9 cellular contexts compared by ENCODE assay signal in the genomic region with DNA sequence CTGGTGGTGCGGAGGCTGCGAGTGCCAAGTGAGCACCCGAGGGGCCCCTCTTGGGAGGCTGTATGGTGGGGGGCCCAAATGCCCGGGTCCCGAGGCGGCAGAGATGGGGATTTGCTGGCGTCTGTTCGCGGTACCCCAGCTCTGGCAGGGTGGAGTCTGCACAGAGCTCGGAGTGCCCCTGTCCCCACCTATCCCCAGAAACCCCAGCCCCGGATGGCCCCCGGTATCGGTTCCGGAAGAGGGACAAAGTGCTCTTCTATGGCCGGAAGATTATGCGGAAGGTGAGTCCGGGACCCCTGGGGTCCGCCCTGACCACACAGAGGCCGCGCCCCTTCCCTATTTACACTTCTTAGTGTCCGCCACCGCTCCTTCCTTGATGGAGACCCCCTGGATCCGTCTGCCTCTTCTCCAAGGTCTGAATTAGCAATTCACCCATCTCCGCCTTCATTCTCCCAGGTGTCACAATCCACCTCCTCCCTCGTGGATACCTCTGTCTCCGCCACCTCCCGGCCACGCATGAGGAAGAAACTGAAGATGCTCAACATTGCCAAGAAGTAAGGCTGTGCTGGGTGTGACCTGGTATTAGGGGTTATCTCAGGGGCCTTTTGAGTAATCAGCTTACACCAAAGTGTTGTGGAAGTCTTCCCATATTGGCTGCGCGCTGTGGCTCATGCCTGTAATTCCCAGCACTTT. TPM values are rescaled to one million over a fixed set of nuclear protein-coding genes. Genes with fewer than 3 reads are reported as not detected.
DNase-seq lines count a peak whose midpoint lies in the region; ATAC-seq and TF ChIP-seq lines count a peak whose summit lies in the region.
"Had no signal": no experiment of that assay in that cellular context is flagged by ENCODE, and none has a peak within 500 bp of the region (broad histone marks: within the 10 kb centered on the region; RNA-seq: fewer than 3 reads in every experiment).

No MANE protein-coding gene starts in this region.

- H3K9me3 Mint-ChIP-seq in activated T-cell treated with anti-CD3 and anti-CD28 coated beads, Interleukin-2, amount 50 U/mL, for 24 hours = no peaks in the 10 kb centered on the region
- no peaks in the 10 kb centered on the region for H3K9me3 Mint-ChIP-seq in stimulated activated effector memory CD8-positive, alpha-beta T cell treated with anti-CD3 and anti-CD28 coated beads, Interleukin-12 subunit alpha, Interleukin-12 subunit beta, amount 100 ng/mL, for 72 hours

- H3K27me3 Mint-ChIP-seq in activated T-cell treated with anti-CD3 and anti-CD28 coated beads, Interleukin-2, amount 50 U/mL, for 24 hours = no peaks in the 10 kb centered on the region

- peaks cover 30% of the 10 kb centered on the region for H3K4me1 Mint-ChIP-seq in activated T-cell treated with anti-CD3 and anti-CD28 coated beads, Interleukin-2, amount 50 U/mL, for 24 hours (ENCODE audit: low read depth)
- peaks cover 26% of the 10 kb centered on the region for H3K4me1 Mint-ChIP-seq in stimulated activated effector memory CD8-positive, alpha-beta T cell treated with anti-CD3 and anti-CD28 coated beads, Interleukin-12 subunit alpha, Interleukin-12 subunit beta, amount 100 ng/mL, for 72 hours

- DNase-seq in activated T-cell treated with anti-CD3 and anti-CD28 coated beads, Interleukin-2, amount 50 U/mL, for 24 hours = no peak
- DNase-seq in activated T-cell treated with anti-CD3 and anti-CD28 coated beads for 4 hours (no peak), right atrium auricular region (ENCODE audit: low spot score) (no peak), putamen (ENCODE audit: low spot score) (no peak), NCI-H1694 treated with DMSO at 0.1 percent for 48 hours (lab: John Stamatoyannopoulos, UW) (no peak), NCI-H2081 (lab: John Stamatoyannopoulos, UW) (no peak)
- DNase-seq in stimulated activated effector memory CD8-positive, alpha-beta T cell treated with anti-CD3 and anti-CD28 coated beads, Interleukin-12 subunit alpha, Interleukin-12 subunit beta, amount 100 ng/mL, for 72 hours (ENCODE audit: low spot score in 2 of 2) = no peak

- peaks cover 56% of the 10 kb centered on the region for H3K36me3 Mint-ChIP-seq in activated T-cell treated with anti-CD3 and anti-CD28 coated beads, Interleukin-2, amount 50 U/mL, for 24 hours (ENCODE audit: low read depth)
- H3K36me3 Mint-ChIP-seq in stimulated activated effector memory CD8-positive, alpha-beta T cell treated with anti-CD3 and anti-CD28 coated beads, Interleukin-12 subunit alpha, Interleukin-12 subunit beta, amount 100 ng/mL, for 72 hours = peaks cover 64% of the 10 kb centered on the region

- peaks cover 0 to 20% of the 10 kb centered on the region in 2 donors for H3K4me1 ChIP-seq in right atrium auricular region

- H3K9me3 ChIP-seq in right atrium auricular region = no peaks in the 10 kb centered on the region

- H3K4me3 ChIP-seq in WI38 (ENCODE audit: low read depth, low read length) (peak overlapping the region; percentile 81), right atrium auricular region (peak overlapping the region; percentile 84 to 96)

- ATAC-seq in stimulated activated effector memory CD8-positive, alpha-beta T cell treated with anti-CD3 and anti-CD28 coated beads, Interleukin-12 subunit alpha, Interleukin-12 subunit beta, amount 100 ng/mL, for 72 hours = peak; percentile 0

- H3K36me3 ChIP-seq in right atrium auricular region = peaks cover 38% of the 10 kb centered on the region

- peak overlapping the region; percentile 92 to 94 for H3K27ac ChIP-seq in right atrium auricular region

- no peaks in the 10 kb centered on the region for H3K27me3 ChIP-seq in right atrium auricular region

- H3K27ac Mint-ChIP-seq in activated T-cell treated with anti-CD3 and anti-CD28 coated beads, Interleukin-2, amount 50 U/mL, for 24 hours = peak overlapping the region; percentile 96
- H3K27ac Mint-ChIP-seq in stimulated activated effector memory CD8-positive, alpha-beta T cell treated with anti-CD3 and anti-CD28 coated beads, Interleukin-12 subunit alpha, Interleukin-12 subunit beta, amount 100 ng/mL, for 72 hours = peak overlapping the region; percentile 91

- peak overlapping the region; percentile 95 for H3K4me3 Mint-ChIP-seq in activated T-cell treated with anti-CD3 and anti-CD28 coated beads, Interleukin-2, amount 50 U/mL, for 24 hours
- H3K4me3 Mint-ChIP-seq in stimulated activated effector memory CD8-positive, alpha-beta T cell treated with anti-CD3 and anti-CD28 coated beads, Interleukin-12 subunit alpha, Interleukin-12 subunit beta, amount 100 ng/mL, for 72 hours = peak overlapping the region; percentile 98

- TF ChIP-seq CTCF in WI38 (IDR thresholded peaks at IDR 0.05; ENCODE audit: low read depth, low read length) = no peak
- TF ChIP-seq CTCF in right atrium auricular region (IDR thresholded peaks at IDR 0.05) = no peak

RNA-seq across cellular contexts. Expression of a gene that starts 0.6 kb away (rescaled TPM):
- total RNA-seq in right atrium auricular region = 10 to 100 TPM; 45.3 to 70.6 TPM

RNA-seq across cellular contexts. Expression of a gene that starts 13.7 kb away (rescaled TPM):
- total RNA-seq in right atrium auricular region = 10 to 100 TPM; 11.2 to 13.0 TPM

RNA-seq across cellular contexts. Expression of a gene that starts 20.2 kb away (rescaled TPM):
- total RNA-seq in right atrium auricular region = 100 to 1,000 TPM; 109 to 119 TPM

RNA-seq across cellular contexts. Expression of a gene that starts 47.3 kb away (rescaled TPM):
- total RNA-seq in right atrium auricular region = 1 to 10 TPM; 1.0 to 1.1 TPM

RNA-seq across cellular contexts. Expression of a gene that starts 59.5 kb away (rescaled TPM):
- total RNA-seq in right atrium auricular region = under 1 TPM; 0.26 to 0.55 TPM
- total RNA-seq: dermis microvascular lymphatic vessel endothelial cell had no signal
